Comparison of ENCODE assay signal across 20 cellular contexts in genomic region chr7:15504376-15504775, GRCh38. TPM values are rescaled to one million over a fixed set of nuclear protein-coding genes. Genes with fewer than 3 reads are reported as not detected.
DNase-seq lines count a peak whose midpoint lies in the region; ATAC-seq and TF ChIP-seq lines count a peak whose summit lies in the region.
"Had no signal": no experiment of that assay in that cellular context is flagged by ENCODE, and none has a peak within 500 bp of the region (broad histone marks: within the 10 kb centered on the region; RNA-seq: fewer than 3 reads in every experiment).

No MANE protein-coding gene starts in this region.

- H3K27me3 Mint-ChIP-seq in mesothelial cell of epicardium (ENCODE audit: low read depth), result no peaks in the 10 kb centered on the region
- H3K27me3 Mint-ChIP-seq in activated CD4-positive, alpha-beta T cell treated with anti-CD3 and anti-CD28 coated beads, Interleukin-2, amount 10 ng/mL, durations not matched to agents 7 days and 5 days, result no peaks in the 10 kb centered on the region
- H3K27me3 Mint-ChIP-seq: CD8-positive, alpha-beta memory T cell had no signal

- peak overlapping the region; percentile 3 for H3K27ac Mint-ChIP-seq in mesothelial cell of epicardium
- H3K27ac Mint-ChIP-seq in activated CD4-positive, alpha-beta T cell treated with anti-CD3 and anti-CD28 coated beads, Interleukin-2, amount 10 ng/mL, durations not matched to agents 7 days and 5 days, result no peak overlapping the region
- H3K27ac Mint-ChIP-seq: CD8-positive, alpha-beta memory T cell; HFFc6 had no signal

- peak; percentile 81 for DNase-seq in A673 (ENCODE audit: low spot score)
- peak; percentile 58 for DNase-seq in SK-N-MC (ENCODE audit: low read depth, low spot score)
- peak; percentile 82 for DNase-seq in dermis blood vessel endothelial cell
- DNase-seq in mesothelial cell of epicardium (ENCODE audit: low spot score in 2 of 2, unreplicated experiment in 2 of 2), result no peak
- no peak for DNase-seq in SW 1271 (lab: John Stamatoyannopoulos, UW)
- DNase-seq in activated CD4-positive, alpha-beta T cell treated with anti-CD3 and anti-CD28 coated beads, Interleukin-2, amount 10 ng/mL, durations not matched to agents 7 days and 5 days, result no peak
- DNase-seq: CD8-positive, alpha-beta memory T cell; MM.1S; NCI-H1092; NCI-H1436 treated with DMSO at 0.1 percent for 48 hours; NCI-H2029; NCI-H2171 treated with DMSO at 0.1 percent for 48 hours; NCI-H446; SHP77 had no signal

- H3K9me3 ChIP-seq in A673 (ENCODE audit: low read depth, low read length, poor library complexity, severe bottlenecking) (no peaks in the 10 kb centered on the region), SK-N-MC (ENCODE audit: low read depth, low read length) (no peaks in the 10 kb centered on the region)
- H3K9me3 ChIP-seq: BLaER1 had no signal

- H3K4me3 ChIP-seq in A673 (ENCODE audit: low read depth, low read length, poor library complexity, severe bottlenecking) (no peak overlapping the region), SK-N-MC (no peak overlapping the region)
- H3K4me3 ChIP-seq: BLaER1 had no signal

- no peak for ATAC-seq in GM19328 (IDR thresholded peaks at IDR 0.05; ENCODE audit: unreplicated experiment)
- ATAC-seq in GM21367 (IDR thresholded peaks at IDR 0.05; ENCODE audit: unreplicated experiment), result no peak

- CTCF ChIA-PET in A673 (lab: Charles Lee), result no interaction called here
- CTCF ChIA-PET in activated CD4-positive, alpha-beta T cell treated with anti-CD3 and anti-CD28 coated beads, Interleukin-2, amount 10 ng/mL, durations not matched to agents 7 days and 5 days (lab: Charles Lee), result no interaction called here

- peaks cover 7% of the 10 kb centered on the region for H3K4me1 Mint-ChIP-seq in mesothelial cell of epicardium
- H3K4me1 Mint-ChIP-seq in activated CD4-positive, alpha-beta T cell treated with anti-CD3 and anti-CD28 coated beads, Interleukin-2, amount 10 ng/mL, durations not matched to agents 7 days and 5 days, result no peaks in the 10 kb centered on the region
- H3K4me1 Mint-ChIP-seq: CD8-positive, alpha-beta memory T cell had no signal

- BruUV-seq in A673 (replicated peaks; lab: Mats Ljungman, UMichigan), result no TSS peak

- TF ChIP-seq CTCF in A673 (conservative IDR thresholded peaks at IDR 0.05; ENCODE audit: low read depth, low read length) (no peak), mesothelial cell of epicardium (IDR thresholded peaks at IDR 0.05; ENCODE audit: unreplicated experiment) (no peak)

- H3K36me3 Mint-ChIP-seq in mesothelial cell of epicardium, result no peaks in the 10 kb centered on the region
- no peaks in the 10 kb centered on the region for H3K36me3 Mint-ChIP-seq in activated CD4-positive, alpha-beta T cell treated with anti-CD3 and anti-CD28 coated beads, Interleukin-2, amount 10 ng/mL, durations not matched to agents 7 days and 5 days (ENCODE audit: low read depth)
- H3K36me3 Mint-ChIP-seq: CD8-positive, alpha-beta memory T cell had no signal

- no peak overlapping the region for H3K27ac ChIP-seq in A673 (ENCODE audit: low read depth, low read length, poor library complexity, severe bottlenecking)
- H3K27ac ChIP-seq in SK-N-MC, result no peak overlapping the region
- H3K27ac ChIP-seq: BLaER1 had no signal

- H3K4me1 ChIP-seq in A673 (ENCODE audit: insufficient read depth, low read length, poor library complexity, severe bottlenecking), result no peaks in the 10 kb centered on the region
- H3K4me1 ChIP-seq: BLaER1 had no signal

- intact Hi-C loops in A673 (cut with micrococcal nuclease; ENCODE audit: unreplicated experiment), result no loop called here

- POLR2A ChIA-PET in A673 (lab: Charles Lee; ENCODE audit: low non-redundant PET), result no interaction called here
- POLR2A ChIA-PET in activated CD4-positive, alpha-beta T cell treated with anti-CD3 and anti-CD28 coated beads, Interleukin-2, amount 10 ng/mL, durations not matched to agents 7 days and 5 days (lab: Charles Lee), result no interaction called here

- no peak overlapping the region for H3K4me3 Mint-ChIP-seq in mesothelial cell of epicardium
- no peak overlapping the region for H3K4me3 Mint-ChIP-seq in activated CD4-positive, alpha-beta T cell treated with anti-CD3 and anti-CD28 coated beads, Interleukin-2, amount 10 ng/mL, durations not matched to agents 7 days and 5 days
- H3K4me3 Mint-ChIP-seq: CD8-positive, alpha-beta memory T cell; HFFc6 had no signal

- peaks cover 4% of the 10 kb centered on the region for H3K27me3 ChIP-seq in A673 (replicated peaks; ENCODE audit: insufficient read depth, low read depth, low read length, poor library complexity)
- H3K27me3 ChIP-seq: BLaER1 had no signal

- H3K36me3 ChIP-seq in A673 (ENCODE audit: insufficient read depth, low read length, poor library complexity, severe bottlenecking) (no peaks in the 10 kb centered on the region), SK-N-MC (ENCODE audit: insufficient read depth, low read length) (no peaks in the 10 kb centered on the region)
- H3K36me3 ChIP-seq: BLaER1 had no signal

- no peaks in the 10 kb centered on the region for H3K9me3 Mint-ChIP-seq in mesothelial cell of epicardium
- no peaks in the 10 kb centered on the region for H3K9me3 Mint-ChIP-seq in activated CD4-positive, alpha-beta T cell treated with anti-CD3 and anti-CD28 coated beads, Interleukin-2, amount 10 ng/mL, durations not matched to agents 7 days and 5 days
- H3K9me3 Mint-ChIP-seq: HFFc6 had no signal

- H3K9ac ChIP-seq in SK-N-MC (ENCODE audit: insufficient read length), result no peak overlapping the region
- H3K9ac ChIP-seq: BLaER1 had no signal

RNA-seq across cellular contexts. Expression of gene AGMO, which starts 57.4 kb away (rescaled TPM):
- 0.26 TPM in 1 of 2 replicates, not detected in the other for total RNA-seq in A673 (2021)
- 1.9 and 6.7 TPM in 2 replicates for total RNA-seq in dermis blood vessel endothelial cell
- 0.95 to 1.1 TPM (median 1.0 TPM) in 3 replicates for total RNA-seq in mesothelial cell of epicardium
- not detected for total RNA-seq in activated CD4-positive, alpha-beta T cell treated with anti-CD3 and anti-CD28 coated beads, Interleukin-2, amount 10 ng/mL, durations not matched to agents 7 days and 5 days
- total RNA-seq: A172; CD8-positive, alpha-beta memory T cell; IMR-90 had no signal

Comparison
In these comparisons a context has a peak if more than half of its experiments do, and no peak if none do; other contexts are left out.
1. DNase-seq: peak in A673 (single experiment), SK-N-MC (single experiment) and dermis blood vessel endothelial cell (single experiment); none in mesothelial cell of epicardium (0 of 2), SW 1271 (0 of 2) and activated CD4-positive, alpha-beta T cell treated with anti-CD3 and anti-CD28 coated beads, Interleukin-2, amount 10 ng/mL, durations not matched to agents 7 days and 5 days (single experiment).